ENCODE assay signal across 14 cellular contexts in genomic region chr10:29535778-29536459, GRCh38.
DNase-seq lines count a peak whose midpoint lies in the region; ATAC-seq and TF ChIP-seq lines count a peak whose summit lies in the region.
"Had no signal": no experiment of that assay in that cellular context is flagged by ENCODE, and none has a peak within 500 bp of the region (broad histone marks: within the 10 kb centered on the region; RNA-seq: fewer than 3 reads in every experiment).

No MANE protein-coding gene starts in this region.

- H3K4me2 ChIP-seq in BLaER1 = peak overlapping the region; percentile 19; the same call in 1 of the 2 replicates

- no peaks in the 10 kb centered on the region for H3K9me3 ChIP-seq in BLaER1
- no peaks in the 10 kb centered on the region for H3K9me3 ChIP-seq in adipocyte (ENCODE audit: control insufficient read depth, low read length)
- H3K9me3 ChIP-seq: HAP-1 had no signal

- no peak overlapping the region for H3K4me3 ChIP-seq in BLaER1
- H3K4me3 ChIP-seq in adipocyte (ENCODE audit: low read length) = peak overlapping the region; percentile 68
- H3K4me3 ChIP-seq: HAP-1 had no signal

- H3K4me1 ChIP-seq in BLaER1 (peaks cover 7% of the 10 kb centered on the region), adipocyte (ENCODE audit: control insufficient read depth, insufficient read depth, low read length) (peaks cover 26% of the 10 kb centered on the region)

- H3K4me1 Mint-ChIP-seq in progenitor cell of endocrine pancreas (ENCODE audit: low read depth) = peaks cover 23% of the 10 kb centered on the region
- H3K4me1 Mint-ChIP-seq: memory B cell had no signal

- H3K27ac ChIP-seq in BLaER1 = no peak overlapping the region
- H3K27ac ChIP-seq: HL-60 had no signal

- H3K27me3 ChIP-seq in BLaER1 (no peaks in the 10 kb centered on the region), adipocyte (replicated peaks; ENCODE audit: control insufficient read depth, insufficient read depth, low read length) (no peaks in the 10 kb centered on the region)

- ATAC-seq in Right ventricle myocardium superior (ENCODE audit: poor library complexity) (peak; percentile 30), HG03045 (IDR thresholded peaks at IDR 0.05; ENCODE audit: unreplicated experiment) (no peak), GM19035 (IDR thresholded peaks at IDR 0.05; ENCODE audit: unreplicated experiment) (no peak)

- DNase-seq in adipocyte (ENCODE audit: low read depth) = no peak
- no peak for DNase-seq in Right ventricle myocardium superior
- DNase-seq in progenitor cell of endocrine pancreas (ENCODE audit: low spot score, unreplicated experiment) = no peak
- no peak for DNase-seq in NCI-H2081 (lab: John Stamatoyannopoulos, UW)
- no peak for DNase-seq in T1000 (lab: John Stamatoyannopoulos, UW)
- DNase-seq: activated T-cell treated with anti-CD3 and anti-CD28 coated beads for 4 hours; effector CD8-positive, alpha-beta T cell; NCI-H187 had no signal

- intact Hi-C loops in Right ventricle myocardium superior (cut with DNase I) = loop anchor here (10.0 kb wide), 1 partner anchor 199 kb away; no protein-coding TSS in a partner anchor

- no peaks in the 10 kb centered on the region for H3K9me3 Mint-ChIP-seq in progenitor cell of endocrine pancreas (ENCODE audit: low read depth)
- H3K9me3 Mint-ChIP-seq: memory B cell had no signal

- TF ChIP-seq CTCF in progenitor cell of endocrine pancreas (IDR thresholded peaks at IDR 0.05; ENCODE audit: unreplicated experiment) = peak; percentile 28

- peak overlapping the region; percentile 27 for H3K4me3 Mint-ChIP-seq in progenitor cell of endocrine pancreas (ENCODE audit: low read depth)
- H3K4me3 Mint-ChIP-seq: memory B cell had no signal

- peaks cover 13% of the 10 kb centered on the region for H3K36me3 Mint-ChIP-seq in progenitor cell of endocrine pancreas (ENCODE audit: insufficient read depth)
- H3K36me3 Mint-ChIP-seq: memory B cell had no signal

- no peaks in the 10 kb centered on the region for H4K20me1 ChIP-seq in BLaER1

- H3K36me3 ChIP-seq in BLaER1 = peaks cover 11% of the 10 kb centered on the region; the same call in 1 of the 2 replicates
- peaks cover 56% of the 10 kb centered on the region for H3K36me3 ChIP-seq in adipocyte (ENCODE audit: control insufficient read depth, insufficient read depth, low read length, severe bottlenecking)
- H3K36me3 ChIP-seq: HAP-1 had no signal

- no peaks in the 10 kb centered on the region for H3K27me3 Mint-ChIP-seq in progenitor cell of endocrine pancreas

- H3K27ac Mint-ChIP-seq in progenitor cell of endocrine pancreas = peak overlapping the region; percentile 95
- H3K27ac Mint-ChIP-seq: memory B cell had no signal

- no peak overlapping the region for H3K9ac ChIP-seq in BLaER1
- peak overlapping the region; percentile 68 for H3K9ac ChIP-seq in adipocyte (ENCODE audit: low read length)
